7 cellular contexts compared by ENCODE assay signal in the genomic region with DNA sequence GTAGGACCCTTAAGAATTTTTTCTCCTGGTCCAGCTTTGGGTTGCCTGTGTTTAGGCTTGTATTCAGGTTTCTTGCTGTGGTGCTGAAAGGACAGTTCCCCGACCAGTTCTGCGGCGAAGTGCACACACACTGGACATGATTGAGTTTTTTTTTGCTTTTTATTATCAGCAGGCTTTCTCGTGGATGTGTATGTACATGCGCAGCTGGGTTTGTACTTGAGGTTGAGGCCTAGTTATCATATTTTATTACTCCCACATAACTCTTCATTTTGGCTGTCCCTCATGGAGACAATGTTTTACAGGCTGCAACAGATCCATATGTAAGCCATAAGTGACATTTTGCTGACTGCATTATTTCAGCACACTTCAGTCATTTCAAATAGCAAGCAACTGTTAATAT. TPM values are rescaled to one million over a fixed set of nuclear protein-coding genes. Genes with fewer than 3 reads are reported as not detected.
DNase-seq lines count a peak whose midpoint lies in the region; ATAC-seq and TF ChIP-seq lines count a peak whose summit lies in the region.

No MANE protein-coding gene starts in this region.

- H3K27ac Mint-ChIP-seq in endothelial cell (ENCODE audit: unreplicated experiment): no peak overlapping the region

- TF ChIP-seq POLR2A in spleen (IDR thresholded peaks at IDR 0.05): no peak

- H3K36me3 ChIP-seq in HAP-1 (replicated peaks): no peaks in the 10 kb centered on the region
- no peaks in the 10 kb centered on the region for H3K36me3 ChIP-seq in Panc1 (ENCODE audit: control insufficient read depth, insufficient read depth, low read length)
- no peaks in the 10 kb centered on the region for H3K36me3 ChIP-seq in spleen

- peaks cover 7% of the 10 kb centered on the region; the same call in 1 of the 2 replicates for H3K4me1 ChIP-seq in HAP-1
- peaks cover 11% of the 10 kb centered on the region for H3K4me1 ChIP-seq in Panc1 (ENCODE audit: control insufficient read depth, insufficient read depth, low read length)
- peaks cover 5 to 29% (median 13%) of the 10 kb centered on the region in 6 donors for H3K4me1 ChIP-seq in spleen

- intact Hi-C loops in Panc1 (cut with micrococcal nuclease; ENCODE audit: unreplicated experiment): no loop called here
- intact Hi-C loops in spleen (cut with DNase I; ENCODE audit: low total_unique reads): no loop called here
- intact Hi-C loops in Right ventricle myocardium superior (cut with DNase I): no loop called here

- peak; percentile 34 to 72 for DNase-seq in HAP-1 (ENCODE audit: low spot score in 2 of 2)
- DNase-seq in Panc1 (ENCODE audit: low read depth, low spot score): no peak
- peak; percentile 52 for DNase-seq in endothelial cell (ENCODE audit: low spot score)
- DNase-seq in skeletal muscle cell (ENCODE audit: low read depth): peak; percentile 43
- no peak for DNase-seq in spleen
- DNase-seq in effector CD8-positive, alpha-beta T cell (lab: John Stamatoyannopoulos, UW): no peak
- DNase-seq in Right ventricle myocardium superior: no peak

- TSS peak; percentile 57 for BruUV-seq in Panc1 (replicated peaks; lab: Mats Ljungman, UMichigan)

- no peak overlapping the region for H3K27ac ChIP-seq in Panc1 (ENCODE audit: low read length)
- H3K27ac ChIP-seq in spleen: no peak overlapping the region

- no peaks in the 10 kb centered on the region for H3K9me3 Mint-ChIP-seq in endothelial cell (ENCODE audit: unreplicated experiment)

- H3K27me3 Mint-ChIP-seq in endothelial cell (ENCODE audit: unreplicated experiment): peaks cover 13% of the 10 kb centered on the region

- no peak for TF ChIP-seq CTCF in Panc1 (IDR thresholded peaks at IDR 0.05)
- TF ChIP-seq CTCF in endothelial cell (IDR thresholded peaks at IDR 0.05; ENCODE audit: unreplicated experiment): no peak
- TF ChIP-seq CTCF in spleen (IDR thresholded peaks at IDR 0.05 in 8 of 11, conservative IDR thresholded peaks at IDR 0.05 in 3 of 11): no peak

- H3K4me1 Mint-ChIP-seq in endothelial cell (ENCODE audit: unreplicated experiment): peaks cover 12% of the 10 kb centered on the region

- H3K27me3 ChIP-seq in HAP-1 (ENCODE audit: low read depth) (no peaks in the 10 kb centered on the region), Panc1 (ENCODE audit: control insufficient read depth, insufficient read depth, low read length) (no peaks in the 10 kb centered on the region), spleen (replicated peaks in 1 of 7) (peaks cover 0 to 54% (median 4%) of the 10 kb centered on the region in 7 donors)

- H3K9me3 ChIP-seq in HAP-1: no peaks in the 10 kb centered on the region
- no peaks in the 10 kb centered on the region for H3K9me3 ChIP-seq in Panc1 (ENCODE audit: control insufficient read depth, insufficient read depth, low read depth, low read length)
- no peaks in the 10 kb centered on the region for H3K9me3 ChIP-seq in spleen

- H3K36me3 Mint-ChIP-seq in endothelial cell (ENCODE audit: low read depth, unreplicated experiment): peaks cover 9% of the 10 kb centered on the region

- no peak overlapping the region for H3K4me3 Mint-ChIP-seq in endothelial cell (ENCODE audit: unreplicated experiment)

- no peak for ATAC-seq in Panc1
- ATAC-seq in Right ventricle myocardium superior (ENCODE audit: poor library complexity): no peak

- POLR2A ChIA-PET in Panc1 (lab: Charles Lee): interaction anchor here (0.6 kb wide), 1 partner anchor 31 kb away, joined by 3 read pairs; no protein-coding TSS in a partner anchor

- WGBS in spleen, 5 donors: 9 to 27% (median 16%) methylated on average over 5 of the region's 5 CpGs

- CTCF ChIA-PET in Panc1 (lab: Charles Lee): no interaction called here

- H3K4me3 ChIP-seq in HAP-1 (no peak overlapping the region), Panc1 (ENCODE audit: low read depth in 2 of 2, low read length in 2 of 2) (no peak overlapping the region), skeletal muscle cell (ENCODE audit: low read depth, low read length) (no peak overlapping the region), spleen (no peak overlapping the region)

- in situ Hi-C loops in HAP-1 (cut with MboI; ENCODE audit: low sequenced_read_pairs): no loop called here
- in situ Hi-C loops in Panc1 (cut with HindIII; ENCODE audit: low pct_unique_long_range_greater_than_20kb, low sequenced_read_pairs): no loop called here

RNA-seq across cellular contexts. Expression of gene SCN8A, which starts 2.5 kb away (rescaled TPM):
- 8.6 TPM for total RNA-seq in Panc1 (2021; ENCODE audit: unreplicated experiment)
- polyA plus RNA-seq in Panc1 (2012; ENCODE audit: insufficient read length): 5.0 TPM
- 5.0 TPM for total RNA-seq in endothelial cell (ENCODE audit: unreplicated experiment)
- 1 to 10 TPM; 2.9 to 4.7 (median 3.1) TPM for total RNA-seq in spleen
- polyA plus RNA-seq in spleen: under 1 TPM; 0.17 to 0.41 (median 0.38) TPM
- 0.13 TPM for total RNA-seq in Right ventricle myocardium superior

Comparison
In these comparisons a context has a peak if more than half of its experiments do, and no peak if none do; other contexts are left out.
1. DNase-seq: peak in HAP-1 (2 of 2), endothelial cell (single experiment) and skeletal muscle cell (single experiment); none in Panc1 (single experiment), spleen (single experiment), effector CD8-positive, alpha-beta T cell (single experiment) and Right ventricle myocardium superior (single experiment).